In genomic region chr19:18387395-18387794, GRCh38 we compare ENCODE assay signal across 1 cellular context.
TF ChIP-seq lines count a peak whose summit lies in the region.

No MANE protein-coding gene starts in this region.

TF ChIP-seq in endothelial cell of umbilical vein, 7 proteins besides CTCF, POLR2A, EP300 and RAD21:
- TF ChIP-seq MAX (IDR thresholded peaks at IDR 0.05; ENCODE audit: insufficient read depth, insufficient read length) (no peak), FOS (IDR thresholded peaks at IDR 0.05; ENCODE audit: borderline replicate concordance, insufficient read depth, low read length) (no peak), MYC (IDR thresholded peaks at IDR 0.05; ENCODE audit: low read depth, low read length) (no peak), JUN (IDR thresholded peaks at IDR 0.05; ENCODE audit: borderline replicate concordance, insufficient read depth, insufficient read length, low read depth) (no peak), EZH2 (IDR thresholded peaks at IDR 0.05; ENCODE audit: borderline replicate concordance, low read depth, low read length, severe bottlenecking) (no peak), POLR2AphosphoS5 (IDR thresholded peaks at IDR 0.05; ENCODE audit: insufficient read depth, low read depth, low read length) (no peak), GATA2 (IDR thresholded peaks at IDR 0.05; ENCODE audit: insufficient read depth, insufficient read length, low read depth, low read length) (no peak)
